ENCODE assay signal across 8 cellular contexts in genomic region chr1:152035406-152036315, GRCh38. TPM values are rescaled to one million over a fixed set of nuclear protein-coding genes. Genes with fewer than 3 reads are reported as not detected.
A peak's percentile ranks its signal among the peaks of the same experiment; 100 is the strongest.
DNase-seq lines count a peak whose midpoint lies in the region; ATAC-seq, FAIRE-seq and TF ChIP-seq lines count a peak whose summit lies in the region.

No MANE protein-coding gene starts in this region.

- H3K79me1 ChIP-seq in H1 (ENCODE audit: low read depth, low read length): no peaks in the 10 kb centered on the region

- peak overlapping the region; percentile 40 for H3K56ac ChIP-seq in H1 (replicated peaks; ENCODE audit: insufficient read length, low read depth, low read length)

- H3K36me3 Mint-ChIP-seq in naive thymus-derived CD4-positive, alpha-beta T cell: peaks cover 10 to 38% (median 13%) of the 10 kb centered on the region in 5 donors

- H4K5ac ChIP-seq in H1 (ENCODE audit: insufficient read length, low read depth, low read length): no peak overlapping the region

- POLR2A ChIA-PET in H1 (lab: Charles Lee; ENCODE audit: partially characterized antibody): interaction anchor here (0.7 to 1.9 kb wide), 6 partner anchors 12 to 196 kb away, joined by 3 to 6 read pairs (median 3); partner anchors contain the start of gene C2CD4D
- POLR2A ChIA-PET in naive thymus-derived CD4-positive, alpha-beta T cell (lab: Charles Lee): interaction anchor here (0.6 to 4.4 kb wide), 8 partner anchors 12 to 137 kb away, joined by 3 to 90 read pairs (median 4); no protein-coding TSS in a partner anchor

- H4K91ac ChIP-seq in H1 (replicated peaks; ENCODE audit: insufficient read length, low read length): no peak overlapping the region

- H3K4me3 ChIP-seq in H7 (ENCODE audit: insufficient read depth, low read depth, low read length) (peak overlapping the region; percentile 76), H1 (ENCODE audit: extremely low read depth in 1 of 4, insufficient read depth in 2 of 4, low read depth in 3 of 4, low read length in 4 of 4) (peak overlapping the region; percentile 74 to 80 (median 76))
- peak overlapping the region; percentile 70 for H3K4me3 ChIP-seq in naive thymus-derived CD4-positive, alpha-beta T cell (ENCODE audit: low read length)

- H3K4me3 Mint-ChIP-seq in naive thymus-derived CD4-positive, alpha-beta T cell: peak overlapping the region; percentile 88 to 99 (median 96)

- H2BK120ac ChIP-seq in H1 (replicated peaks; ENCODE audit: low read depth, low read length): peak overlapping the region; percentile 14

- H3K27me3 ChIP-seq in H7 (ENCODE audit: control insufficient read depth, insufficient read depth, low read length) (peaks cover 1% of the 10 kb centered on the region; the same call in 1 of the 2 replicates), H1 (replicated peaks in 1 of 4; ENCODE audit: control insufficient read depth in 3 of 4, extremely low read depth in 1 of 4, insufficient read depth in 3 of 4, low read length in 3 of 4) (no peaks in the 10 kb centered on the region; a peak in 2 of 7 replicates)
- H3K27me3 ChIP-seq in naive thymus-derived CD4-positive, alpha-beta T cell (ENCODE audit: control insufficient read depth in 2 of 2, insufficient read depth in 2 of 2, low read length in 2 of 2): no peaks in the 10 kb centered on the region

- TF ChIP-seq RAD21 in H1 (IDR thresholded peaks at IDR 0.05 in 1 of 2, conservative IDR thresholded peaks at IDR 0.05 in 1 of 2; ENCODE audit: low read depth in 2 of 2, low read length in 2 of 2): no peak

- H3K18ac ChIP-seq in H1 (ENCODE audit: extremely low read depth, low read length): no peak overlapping the region

- no peaks in the 10 kb centered on the region for H3K27me3 Mint-ChIP-seq in naive thymus-derived CD4-positive, alpha-beta T cell

- no peak overlapping the region for H2BK5ac ChIP-seq in H1 (ENCODE audit: low read depth, low read length)

- no peak overlapping the region for H3K4ac ChIP-seq in H1 (replicated peaks; ENCODE audit: insufficient read length, low read depth, low read length)

- H2AK5ac ChIP-seq in H1 (ENCODE audit: low read depth, low read length): no peak overlapping the region

- no peak overlapping the region for H3K14ac ChIP-seq in H1 (ENCODE audit: insufficient read length)

- H2BK20ac ChIP-seq in H1 (ENCODE audit: low read length): no peak overlapping the region

- peak overlapping the region; percentile 95 to 100 (median 98) for H3K27ac Mint-ChIP-seq in naive thymus-derived CD4-positive, alpha-beta T cell

- H3K23me2 ChIP-seq in H1 (ENCODE audit: low read depth, low read length): peaks cover 6% of the 10 kb centered on the region; the same call in 1 of the 2 replicates

- no peak for TF ChIP-seq EP300 in H1 (IDR thresholded peaks at IDR 0.05; ENCODE audit: borderline replicate concordance in 1 of 2, low read depth in 2 of 2, low read length in 2 of 2)

- H2AFZ ChIP-seq in H1 (ENCODE audit: low read length): 0 out of 2 replicates have a peak overlapping the region, but pooled peaks have one; percentile 76

- H3K23ac ChIP-seq in H1 (ENCODE audit: insufficient read length): no peak overlapping the region

- H3K9me3 Mint-ChIP-seq in naive thymus-derived CD4-positive, alpha-beta T cell: peaks cover 0 to 2% (median 0%) of the 10 kb centered on the region in 11 donors

- peaks cover 4 to 12% (median 6%) of the 10 kb centered on the region in 4 experiments for H3K4me1 ChIP-seq in H1 (replicated peaks in 1 of 4; ENCODE audit: control insufficient read depth in 3 of 4, insufficient read depth in 4 of 4, low read length in 3 of 4)
- peaks cover 21 to 22% of the 10 kb centered on the region in 2 donors for H3K4me1 ChIP-seq in naive thymus-derived CD4-positive, alpha-beta T cell (ENCODE audit: control insufficient read depth in 2 of 2, insufficient read depth in 2 of 2, low read length in 2 of 2)

- no peak for TF ChIP-seq CTCF in H1 (IDR thresholded peaks at IDR 0.05; ENCODE audit: control extremely low read depth in 1 of 3, insufficient read depth in 1 of 3, low read depth in 1 of 3, low read length in 3 of 3)

- no peak for FAIRE-seq in H1 (lab: Jason Lieb, UNC)

- no peak overlapping the region for H3K27ac ChIP-seq in H1 (ENCODE audit: low read depth, low read length)
- peak overlapping the region; percentile 81 for H3K27ac ChIP-seq in naive thymus-derived CD4-positive, alpha-beta T cell (ENCODE audit: low read depth, low read length)

- H3K9ac ChIP-seq in H1 (replicated peaks in 1 of 4; ENCODE audit: extremely low read depth in 1 of 4, low read depth in 3 of 4, low read length in 3 of 4): no peak overlapping the region

- whole genome bisulfite sequencing in H1 (ENCODE audit: extremely low coverage in 1 of 2, insufficient coverage in 1 of 2, insufficient read length in 1 of 2, insufficient replicate concordance in 2 of 2, low coverage in 1 of 2, low lambda C conversion rate in 2 of 2, missing lambda C conversion rate in 1 of 2), 2 experiments: 11 to 100% methylated on average over 1 to 18 of the region's 18 CpGs

- H3K36me3 ChIP-seq in H7 (replicated peaks; ENCODE audit: control insufficient read depth, insufficient read depth, low read length) (peaks cover 10% of the 10 kb centered on the region), H1 (ENCODE audit: control insufficient read depth in 2 of 4, insufficient read depth in 4 of 4, low read length in 3 of 4) (peaks cover 3 to 18% (median 6%) of the 10 kb centered on the region in 4 experiments; a peak in 5 of 8 replicates)
- H3K36me3 ChIP-seq in naive thymus-derived CD4-positive, alpha-beta T cell (ENCODE audit: control insufficient read depth in 2 of 3, insufficient read depth in 3 of 3, low read length in 3 of 3): peaks cover 3 to 23% (median 15%) of the 10 kb centered on the region in 3 experiments

- no peaks in the 10 kb centered on the region for H3K9me3 ChIP-seq in H1 (ENCODE audit: insufficient read depth in 2 of 2, low read depth in 1 of 2, low read length in 1 of 2)
- no peaks in the 10 kb centered on the region for H3K9me3 ChIP-seq in naive thymus-derived CD4-positive, alpha-beta T cell (ENCODE audit: control insufficient read depth in 2 of 3, low read length in 3 of 3)

- DNase-seq in A172 (ENCODE audit: low spot score) (peak; percentile 49), H7 (peak; percentile 49), SKM-1 treated with dmso at 0.1 percent for 144 hours (lab: John Stamatoyannopoulos, UW; ENCODE audit: unreplicated experiment) (peak; percentile 48), H1 (ENCODE audit: low read depth in 1 of 2, low spot score in 2 of 2) (no peak), NCI-H2029 treated with DMSO at 0.1 percent for 48 hours (lab: John Stamatoyannopoulos, UW) (no peak), NCI-H446 (lab: John Stamatoyannopoulos, UW) (no peak), OCI-M2 (lab: John Stamatoyannopoulos, UW; ENCODE audit: unreplicated experiment) (no peak)
- DNase-seq in naive thymus-derived CD4-positive, alpha-beta T cell: peak in 1 of 9 donors; percentile 19

- peaks cover 26 to 58% (median 41%) of the 10 kb centered on the region in 7 donors for H3K4me1 Mint-ChIP-seq in naive thymus-derived CD4-positive, alpha-beta T cell

- no peaks in the 10 kb centered on the region for H4K20me1 ChIP-seq in H1 (replicated peaks in 1 of 2; ENCODE audit: control insufficient read depth in 1 of 2, insufficient read depth in 2 of 2, low read length in 2 of 2)

- H4K8ac ChIP-seq in H1 (ENCODE audit: extremely low read depth, insufficient read depth, low read length): no peak overlapping the region

- no peak for ATAC-seq in naive thymus-derived CD4-positive, alpha-beta T cell

- H2BK12ac ChIP-seq in H1 (ENCODE audit: low read depth, low read length): no peak overlapping the region

- intact Hi-C loops in naive thymus-derived CD4-positive, alpha-beta T cell (cut with micrococcal nuclease): loop anchor here (1.0 to 5.0 kb wide), 8 partner anchors 13 to 427 kb away; partner anchors contain the start of gene S100A10 (in 2 of the 2)

- H2BK15ac ChIP-seq in H1 (ENCODE audit: low read length): no peak overlapping the region

- CTCF ChIA-PET in H1 (lab: Charles Lee; ENCODE audit: partially characterized antibody): interaction anchor here (1.2 to 4.0 kb wide), 16 partner anchors 11 to 102 kb away, joined by 3 to 32 read pairs (median 7); no protein-coding TSS in a partner anchor
- CTCF ChIA-PET in naive thymus-derived CD4-positive, alpha-beta T cell (lab: Charles Lee): interaction anchor here (0.9 to 3.5 kb wide), 8 partner anchors 8 to 151 kb away, joined by 3 to 27 read pairs (median 6); no protein-coding TSS in a partner anchor

- TF ChIP-seq POLR2A in H1 (IDR thresholded peaks at IDR 0.05; ENCODE audit: control extremely low read depth in 1 of 2, low read depth in 2 of 2, low read length in 2 of 2): no peak; a peak in 1 of 3 replicates

- no peaks in the 10 kb centered on the region for H3K79me2 ChIP-seq in H1 (ENCODE audit: control insufficient read depth in 1 of 2, insufficient read depth in 2 of 2, low read length in 2 of 2)

- peak overlapping the region; percentile 73 to 99 for H3K4me2 ChIP-seq in H1 (ENCODE audit: insufficient read depth in 1 of 2, low read depth in 2 of 2, low read length in 2 of 2)

RNA-seq across cellular contexts. Expression of gene S100A11, which starts 1.1 kb away (rescaled TPM):
- total RNA-seq in A172 (2014; rRNA removed; shearing (Covaris generic)): 517 and 658 TPM in 2 replicates
- 474 and 597 TPM in 2 replicates for total RNA-seq in H7 (2014; rRNA removed; shearing (Covaris generic))
- total RNA-seq in H1 (2021; fragmentation: NEBNext Ultra II Directional; extraction: Animal tissue kit (Norgen Biotek cat#: 25700)): 120 and 124 TPM in 2 replicates
- 249 and 343 TPM in 2 replicates for polyA plus RNA-seq in H1 (2011; rRNA removed)
- polyA plus RNA-seq in H1 (2011; cell fraction: cytosol; rRNA removed): 233 TPM
- 162 TPM for polyA plus RNA-seq in H1 (2011; cell fraction: nucleus; rRNA removed)
- polyA plus RNA-seq in H1 (2012, experiment 1 of 2): 367 to 420 TPM (median 401 TPM) in 4 replicates
- 895 TPM for polyA plus RNA-seq in H1 (2012, experiment 2 of 2)
- polyA plus RNA-seq in H1 (2013, experiment 1 of 2): 470 TPM
- polyA plus RNA-seq in H1 (2013, experiment 2 of 2): 521 TPM
- 138 and 139 TPM in 2 replicates for polyA minus RNA-seq in H1 (2011; rRNA and poly(A)+ RNA removed)
- polyA minus RNA-seq in H1 (2011; cell fraction: cytosol; rRNA and poly(A)+ RNA removed): 64.8 TPM
- 71.5 TPM for polyA minus RNA-seq in H1 (2011; cell fraction: nucleus; rRNA and poly(A)+ RNA removed)
- total RNA-seq in naive thymus-derived CD4-positive, alpha-beta T cell: 100 to 1,000 TPM in 2 of 5 experiments, 10 to 100 TPM in 3; 28.6 to 442 (median 96.5) TPM
- 100 to 1,000 TPM; 189 to 210 TPM for polyA plus RNA-seq in naive thymus-derived CD4-positive, alpha-beta T cell

RNA-seq across cellular contexts. Expression of gene S100A10, which starts 42.0 kb away (rescaled TPM):
- total RNA-seq in A172 (2014; rRNA removed; shearing (Covaris generic)): 760 and 801 TPM in 2 replicates
- total RNA-seq in H7 (2014; rRNA removed; shearing (Covaris generic)): 102 and 116 TPM in 2 replicates
- total RNA-seq in H1 (2021; fragmentation: NEBNext Ultra II Directional; extraction: Animal tissue kit (Norgen Biotek cat#: 25700)): 231 and 233 TPM in 2 replicates
- 13.7 and 23.9 TPM in 2 replicates for polyA plus RNA-seq in H1 (2011; rRNA removed)
- 21.2 TPM for polyA plus RNA-seq in H1 (2011; cell fraction: cytosol; rRNA removed)
- polyA plus RNA-seq in H1 (2011; cell fraction: nucleus; rRNA removed): 9.6 TPM
- 142 to 324 TPM (median 157 TPM) in 4 replicates for polyA plus RNA-seq in H1 (2012, experiment 1 of 2)
- polyA plus RNA-seq in H1 (2012, experiment 2 of 2): 244 TPM
- polyA plus RNA-seq in H1 (2013, experiment 1 of 2): 363 TPM
- 400 TPM for polyA plus RNA-seq in H1 (2013, experiment 2 of 2)
- polyA minus RNA-seq in H1 (2011; rRNA and poly(A)+ RNA removed): 13.7 and 20.1 TPM in 2 replicates
- 51.0 TPM for polyA minus RNA-seq in H1 (2011; cell fraction: cytosol; rRNA and poly(A)+ RNA removed)
- 12.2 TPM for polyA minus RNA-seq in H1 (2011; cell fraction: nucleus; rRNA and poly(A)+ RNA removed)
- 100 to 1,000 TPM; 131 to 361 (median 143) TPM for total RNA-seq in naive thymus-derived CD4-positive, alpha-beta T cell
- 100 to 1,000 TPM; 458 to 492 TPM for polyA plus RNA-seq in naive thymus-derived CD4-positive, alpha-beta T cell

RNA-seq across cellular contexts. Expression of gene TCHHL1, which starts 53.2 kb away (rescaled TPM):
- total RNA-seq in A172 (2014; rRNA removed; shearing (Covaris generic)): not detected in 2 replicates
- not detected in 2 replicates for total RNA-seq in H7 (2014; rRNA removed; shearing (Covaris generic))
- not detected in 2 replicates for total RNA-seq in H1 (2021; fragmentation: NEBNext Ultra II Directional; extraction: Animal tissue kit (Norgen Biotek cat#: 25700))
- polyA plus RNA-seq in H1 (2011; rRNA removed): not detected in 2 replicates
- not detected for polyA plus RNA-seq in H1 (2011; cell fraction: cytosol; rRNA removed)
- polyA plus RNA-seq in H1 (2011; cell fraction: nucleus; rRNA removed): not detected
- not detected in 4 replicates for polyA plus RNA-seq in H1 (2012, experiment 1 of 2)
- not detected for polyA plus RNA-seq in H1 (2012, experiment 2 of 2)
- polyA plus RNA-seq in H1 (2013, experiment 1 of 2): not detected
- not detected for polyA plus RNA-seq in H1 (2013, experiment 2 of 2)
- polyA minus RNA-seq in H1 (2011; rRNA and poly(A)+ RNA removed): not detected in 2 replicates
- polyA minus RNA-seq in H1 (2011; cell fraction: cytosol; rRNA and poly(A)+ RNA removed): not detected
- not detected for polyA minus RNA-seq in H1 (2011; cell fraction: nucleus; rRNA and poly(A)+ RNA removed)
- not detected for total RNA-seq in naive thymus-derived CD4-positive, alpha-beta T cell
- polyA plus RNA-seq in naive thymus-derived CD4-positive, alpha-beta T cell: not detected

Comparison
In these comparisons a context has a peak if more than half of its experiments do, and no peak if none do; other contexts are left out.
1. DNase-seq: peak in A172 (single experiment), H7 (single experiment) and SKM-1 treated with dmso at 0.1 percent for 144 hours (single experiment); none in H1 (0 of 2), NCI-H2029 treated with DMSO at 0.1 percent for 48 hours (single experiment), NCI-H446 (0 of 2) and OCI-M2 (single experiment).
2. Peak in every context shown above with its lines, with median percentiles within 50 percentile points of each other: H3K4me3 ChIP-seq.